8 cellular contexts compared by ENCODE assay signal in genomic region chrX:106415276-106415895, GRCh38.
DNase-seq lines count a peak whose midpoint lies in the region; ATAC-seq, FAIRE-seq and TF ChIP-seq lines count a peak whose summit lies in the region.

No MANE protein-coding gene starts in this region.

- H3K27ac Mint-ChIP-seq in stimulated activated naive B cell treated with anti-CD40 and anti-IgM and Interleukin-4, amounts not matched to agents 10 μg/mL and 1 μg/mL and 100 μg/mL, for 72 hours = no peak overlapping the region

- H3K9me3 ChIP-seq in OCI-LY3 (ENCODE audit: insufficient read depth, low read length) (no peaks in the 10 kb centered on the region), fibroblast of lung (ENCODE audit: control insufficient read depth, insufficient read depth, low read depth, low read length) (no peaks in the 10 kb centered on the region)

- H2AFZ ChIP-seq in OCI-LY3 (ENCODE audit: low read depth, low read length) = peak overlapping the region; percentile 91; the same call in 1 of the 2 replicates
- no peak overlapping the region for H2AFZ ChIP-seq in fibroblast of lung (ENCODE audit: low read length)

- H3K27me3 ChIP-seq in OCI-LY3 (ENCODE audit: low read depth, low read length) = no peaks in the 10 kb centered on the region
- H3K27me3 ChIP-seq in fibroblast of lung (ENCODE audit: control insufficient read depth, insufficient read depth, low read length) = no peaks in the 10 kb centered on the region

- H3K79me2 ChIP-seq in OCI-LY3 (ENCODE audit: low read length) = no peaks in the 10 kb centered on the region
- no peaks in the 10 kb centered on the region for H3K79me2 ChIP-seq in fibroblast of lung (ENCODE audit: control insufficient read depth, insufficient read depth, low read length)

- H4K20me1 ChIP-seq in OCI-LY3 (ENCODE audit: insufficient read depth, low read length) = no peaks in the 10 kb centered on the region
- H4K20me1 ChIP-seq in fibroblast of lung (ENCODE audit: control insufficient read depth, extremely low read depth, insufficient read depth, low read length) = no peaks in the 10 kb centered on the region

- no peak overlapping the region for H3K4me3 Mint-ChIP-seq in stimulated activated naive B cell treated with anti-CD40 and anti-IgM and Interleukin-4, amounts not matched to agents 10 μg/mL and 1 μg/mL and 100 μg/mL, for 72 hours

- TF ChIP-seq CTCF in D721Med (IDR thresholded peaks at IDR 0.05; ENCODE audit: insufficient read depth, missing control alignments) (peak; percentile 31), OCI-LY3 (IDR thresholded peaks at IDR 0.05; ENCODE audit: low read depth, low read length) (peak; percentile 72), fibroblast of lung (conservative IDR thresholded peaks at IDR 0.05 in 1 of 2, IDR thresholded peaks at IDR 0.05 in 1 of 2; ENCODE audit: low read depth in 1 of 2, low read length in 2 of 2) (peak; percentile 39 to 61)

- no peaks in the 10 kb centered on the region for H3K36me3 Mint-ChIP-seq in stimulated activated naive B cell treated with anti-CD40 and anti-IgM and Interleukin-4, amounts not matched to agents 10 μg/mL and 1 μg/mL and 100 μg/mL, for 72 hours

- no peak overlapping the region for H3K4me3 ChIP-seq in OCI-LY3 (ENCODE audit: low read length)
- H3K4me3 ChIP-seq in fibroblast of lung (replicated peaks in 1 of 4; ENCODE audit: control extremely low read depth in 1 of 4, insufficient read depth in 1 of 4, low read depth in 3 of 4, low read length in 4 of 4) = no peak overlapping the region

- no peak for DNase-seq in D721Med (ENCODE audit: insufficient read length, low spot score)
- peak; percentile 6 to 11 for DNase-seq in fibroblast of lung (ENCODE audit: low read depth in 2 of 2)
- no peak for DNase-seq in stimulated activated naive B cell treated with anti-CD40 and anti-IgM and Interleukin-4, amounts not matched to agents 10 μg/mL and 1 μg/mL and 100 μg/mL, for 72 hours
- no peak for DNase-seq in activated effector memory CD4-positive, alpha-beta T cell treated with anti-CD3 and anti-CD28 coated beads, Interleukin-2, amount 50 U/mL, for 16 hours

- H3K27ac ChIP-seq in OCI-LY3 (ENCODE audit: low read length) (no peak overlapping the region), fibroblast of lung (ENCODE audit: insufficient read depth, low read length) (no peak overlapping the region)

- H3K36me3 ChIP-seq in OCI-LY3 (replicated peaks; ENCODE audit: low read depth, low read length) (no peaks in the 10 kb centered on the region), fibroblast of lung (ENCODE audit: control insufficient read depth, insufficient read depth, low read length) (no peaks in the 10 kb centered on the region)

- no peaks in the 10 kb centered on the region for H3K9me3 Mint-ChIP-seq in stimulated activated naive B cell treated with anti-CD40 and anti-IgM and Interleukin-4, amounts not matched to agents 10 μg/mL and 1 μg/mL and 100 μg/mL, for 72 hours

- H3K4me1 ChIP-seq in OCI-LY3 (ENCODE audit: low read length) (peaks cover 3% of the 10 kb centered on the region), fibroblast of lung (ENCODE audit: control insufficient read depth, extremely low read depth, insufficient read depth, low read length) (no peaks in the 10 kb centered on the region)

- H3K4me1 Mint-ChIP-seq in stimulated activated naive B cell treated with anti-CD40 and anti-IgM and Interleukin-4, amounts not matched to agents 10 μg/mL and 1 μg/mL and 100 μg/mL, for 72 hours = no peaks in the 10 kb centered on the region

- ATAC-seq in GM18909 (IDR thresholded peaks at IDR 0.05; ENCODE audit: poor library complexity, unreplicated experiment) (peak; percentile 91), HG03095 (IDR thresholded peaks at IDR 0.05; ENCODE audit: unreplicated experiment) (peak; percentile 76), HG03571 (IDR thresholded peaks at IDR 0.05; ENCODE audit: unreplicated experiment) (no peak)
- ATAC-seq in stimulated activated naive B cell treated with anti-CD40 and anti-IgM and Interleukin-4, amounts not matched to agents 10 μg/mL and 1 μg/mL and 100 μg/mL, for 72 hours (replicated peaks) = peak; percentile 58 to 83

- FAIRE-seq in D721Med (lab: Jason Lieb, UNC) = no peak

- peak overlapping the region; percentile 37 for H3K4me2 ChIP-seq in OCI-LY3 (ENCODE audit: low read length)
- no peak overlapping the region for H3K4me2 ChIP-seq in fibroblast of lung (ENCODE audit: extremely low read depth, insufficient read depth, low read length)

- H3K9ac ChIP-seq in OCI-LY3 (ENCODE audit: low read length) (no peak overlapping the region), fibroblast of lung (ENCODE audit: insufficient read depth, low read length) (no peak overlapping the region)

- no peaks in the 10 kb centered on the region for H3K27me3 Mint-ChIP-seq in stimulated activated naive B cell treated with anti-CD40 and anti-IgM and Interleukin-4, amounts not matched to agents 10 μg/mL and 1 μg/mL and 100 μg/mL, for 72 hours

Comparison
In these comparisons a context has a peak if more than half of its experiments do, and no peak if none do; other contexts are left out.
1. DNase-seq: peak in fibroblast of lung (2 of 2); none in D721Med (single experiment), stimulated activated naive B cell treated with anti-CD40 and anti-IgM and Interleukin-4, amounts not matched to agents 10 μg/mL and 1 μg/mL and 100 μg/mL, for 72 hours (single experiment) and activated effector memory CD4-positive, alpha-beta T cell treated with anti-CD3 and anti-CD28 coated beads, Interleukin-2, amount 50 U/mL, for 16 hours (single experiment).
2. Peak in every context shown above with its lines, with median percentiles within 50 percentile points of each other: CTCF ChIP-seq.